Comparison of ENCODE assay signal across 24 cellular contexts in the genomic region with DNA sequence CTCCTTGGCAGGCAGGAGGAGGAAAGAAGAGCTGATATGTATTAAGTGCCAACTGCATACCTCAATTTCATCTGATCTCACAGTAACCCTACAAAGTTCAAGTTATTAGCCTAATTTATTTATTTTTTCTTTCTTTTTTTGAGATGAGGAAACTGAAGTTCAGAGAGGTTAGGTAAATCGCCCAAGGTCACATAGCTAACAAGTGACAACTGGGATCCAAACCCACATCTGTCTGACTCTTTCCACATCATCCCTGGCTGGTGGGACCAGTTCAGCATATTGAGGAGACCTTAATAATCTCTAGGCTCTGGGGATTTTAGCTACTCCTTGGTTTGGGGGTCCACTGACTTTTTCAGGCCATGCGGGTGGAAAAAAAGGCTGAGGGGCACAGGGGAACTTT.
DNase-seq lines count a peak whose midpoint lies in the region; FAIRE-seq and TF ChIP-seq lines count a peak whose summit lies in the region.
"Had no signal": no experiment of that assay in that cellular context is flagged by ENCODE, and none has a peak within 500 bp of the region (broad histone marks: within the 10 kb centered on the region; RNA-seq: fewer than 3 reads in every experiment).

No MANE protein-coding gene starts in this region.

- DNase-seq in EH (ENCODE audit: low read depth) (peak; percentile 58), EL (peak; percentile 26), astrocyte (ENCODE audit: low read depth) (no peak), trophoblast cell (peak; percentile 47 to 88), ACHN (no peak), NCI-H774 (lab: John Stamatoyannopoulos, UW) (no peak), amniotic stem cell (lab: John Stamatoyannopoulos, UW) (no peak), neural progenitor cell (ENCODE audit: low spot score) (no peak)
- DNase-seq: 8988T; AML-193; Calu3; CD4-positive, alpha-beta T cell; CD8-positive, alpha-beta T cell; DMS79 treated with DMSO at 0.1 percent for 48 hours; GF-D8 had no signal

- H3K4me3 Mint-ChIP-seq in astrocyte (ENCODE audit: unreplicated experiment), result no peak overlapping the region
- H3K4me3 Mint-ChIP-seq in neural progenitor cell, result no peak overlapping the region
- H3K4me3 Mint-ChIP-seq: B cell; CD4-positive, alpha-beta T cell; CD8-positive, alpha-beta T cell had no signal

- H3K79me1 ChIP-seq in trophoblast cell (ENCODE audit: low read length), result no peaks in the 10 kb centered on the region

- H3K9me3 Mint-ChIP-seq in astrocyte (ENCODE audit: unreplicated experiment), result no peaks in the 10 kb centered on the region
- no peaks in the 10 kb centered on the region for H3K9me3 Mint-ChIP-seq in neural progenitor cell
- H3K9me3 Mint-ChIP-seq: CD4-positive, alpha-beta T cell; CD8-positive, alpha-beta T cell had no signal

- no peak overlapping the region for H2BK120ac ChIP-seq in trophoblast cell (ENCODE audit: insufficient read depth, low read length, poor library complexity)

- H3K79me2 ChIP-seq in astrocyte (ENCODE audit: insufficient read depth, low read length) (no peaks in the 10 kb centered on the region), trophoblast cell (ENCODE audit: control insufficient read depth, insufficient read depth, low read length, poor library complexity) (no peaks in the 10 kb centered on the region), neural progenitor cell (ENCODE audit: low read depth) (no peaks in the 10 kb centered on the region)

- no peak overlapping the region for H3K18ac ChIP-seq in trophoblast cell (ENCODE audit: low read length)

- TF ChIP-seq CTCF in astrocyte (IDR thresholded peaks at IDR 0.05; ENCODE audit: insufficient read depth, low read depth, low read length) (no peak), neural progenitor cell (IDR thresholded peaks at IDR 0.05) (no peak)

- H3K36me3 ChIP-seq in astrocyte (ENCODE audit: insufficient read depth, low read length), result no peaks in the 10 kb centered on the region
- H3K36me3 ChIP-seq in trophoblast cell (ENCODE audit: control insufficient read depth in 1 of 2, insufficient read depth in 2 of 2, low read length in 2 of 2), result no peaks in the 10 kb centered on the region
- no peaks in the 10 kb centered on the region for H3K36me3 ChIP-seq in neural progenitor cell
- H3K36me3 ChIP-seq: BLaER1 treated with 17β-estradiol and CSF1 and Interleukin-3, amounts not matched to agents 10 nM and 100 nM had no signal

- no peak overlapping the region for H2AK5ac ChIP-seq in trophoblast cell (ENCODE audit: low read length)

- H4K8ac ChIP-seq in trophoblast cell (ENCODE audit: low read depth, low read length), result no peak overlapping the region

- H3K4me1 ChIP-seq in astrocyte (ENCODE audit: insufficient read depth, low read length) (peaks cover 12% of the 10 kb centered on the region), trophoblast cell (ENCODE audit: control insufficient read depth in 1 of 2, insufficient read depth in 2 of 2, low read length in 2 of 2) (no peaks in the 10 kb centered on the region), neural progenitor cell (peaks cover 6% of the 10 kb centered on the region)
- H3K4me1 ChIP-seq: Caco-2 had no signal

- no peak overlapping the region for H3K27ac ChIP-seq in astrocyte (ENCODE audit: low read depth, low read length)
- no peak overlapping the region for H3K27ac ChIP-seq in trophoblast cell (ENCODE audit: low read depth, low read length)
- H3K27ac ChIP-seq in neural progenitor cell, result no peak overlapping the region
- H3K27ac ChIP-seq: BLaER1 treated with 17β-estradiol and CSF1 and Interleukin-3, amounts not matched to agents 10 nM and 100 nM; C4-2B had no signal

- H3K27me3 Mint-ChIP-seq in astrocyte (ENCODE audit: low read depth, unreplicated experiment), result peaks cover 1% of the 10 kb centered on the region
- peaks cover 6% of the 10 kb centered on the region for H3K27me3 Mint-ChIP-seq in neural progenitor cell (ENCODE audit: insufficient read depth, low read depth)
- H3K27me3 Mint-ChIP-seq: B cell; CD4-positive, alpha-beta T cell had no signal

- no peak overlapping the region for H3K23ac ChIP-seq in trophoblast cell (ENCODE audit: low read length)

- no peaks in the 10 kb centered on the region for H3K36me3 Mint-ChIP-seq in astrocyte (ENCODE audit: low read depth, unreplicated experiment)
- H3K36me3 Mint-ChIP-seq in neural progenitor cell, result peaks cover 2% of the 10 kb centered on the region
- H3K36me3 Mint-ChIP-seq: CD8-positive, alpha-beta T cell had no signal

- H3K9ac ChIP-seq in astrocyte (ENCODE audit: low read length) (no peak overlapping the region), trophoblast cell (ENCODE audit: low read length) (no peak overlapping the region), neural progenitor cell (no peak overlapping the region)
- H3K9ac ChIP-seq: BLaER1 treated with 17β-estradiol and CSF1 and Interleukin-3, amounts not matched to agents 10 nM and 100 nM had no signal

- no peak overlapping the region for H3K14ac ChIP-seq in trophoblast cell (ENCODE audit: low read length)

- H4K20me1 ChIP-seq in astrocyte (ENCODE audit: insufficient read depth, low read length) (no peaks in the 10 kb centered on the region), neural progenitor cell (ENCODE audit: low read depth) (no peaks in the 10 kb centered on the region)

- H2AFZ ChIP-seq in astrocyte (ENCODE audit: low read depth, low read length) (no peak overlapping the region), trophoblast cell (ENCODE audit: insufficient read depth, low read length, poor library complexity) (no peak overlapping the region), neural progenitor cell (replicated peaks) (no peak overlapping the region)

- H3K9me3 ChIP-seq in astrocyte (ENCODE audit: insufficient read depth, low read depth, low read length) (no peaks in the 10 kb centered on the region), trophoblast cell (ENCODE audit: insufficient read depth, low read depth, low read length) (no peaks in the 10 kb centered on the region), neural progenitor cell (ENCODE audit: low read depth) (no peaks in the 10 kb centered on the region)
- H3K9me3 ChIP-seq: BLaER1 treated with 17β-estradiol and CSF1 and Interleukin-3, amounts not matched to agents 10 nM and 100 nM; Caco-2 had no signal

- FAIRE-seq in astrocyte (lab: Jason Lieb, UNC), result no peak
- FAIRE-seq: A204.1, D721Med, G401.6, GM12891, GM19239 had no signal

- no peak overlapping the region for H3K4ac ChIP-seq in trophoblast cell (ENCODE audit: low read depth, low read length)

- no peak overlapping the region for H3K4me2 ChIP-seq in astrocyte (ENCODE audit: low read length)
- H3K4me2 ChIP-seq in trophoblast cell (ENCODE audit: low read length), result no peak overlapping the region
- H3K4me2 ChIP-seq in neural progenitor cell, result no peak overlapping the region
- H3K4me2 ChIP-seq: BLaER1 treated with 17β-estradiol and CSF1 and Interleukin-3, amounts not matched to agents 10 nM and 100 nM had no signal

- in situ Hi-C loops in ACHN (cut with HindIII; ENCODE audit: low pct_ligation_motif_present, low pct_unique_long_range_greater_than_20kb, low sequenced_read_pairs), result no loop called here

- H3K27me3 ChIP-seq in astrocyte (ENCODE audit: insufficient read depth, low read length) (no peaks in the 10 kb centered on the region), trophoblast cell (ENCODE audit: insufficient read depth, low read length) (no peaks in the 10 kb centered on the region), neural progenitor cell (no peaks in the 10 kb centered on the region)

- no peak overlapping the region for H2BK5ac ChIP-seq in trophoblast cell (ENCODE audit: low read depth, low read length, poor library complexity)

- no peak overlapping the region for H4K12ac ChIP-seq in trophoblast cell (ENCODE audit: low read depth, low read length)

- H3K4me1 Mint-ChIP-seq in astrocyte (ENCODE audit: low read depth, unreplicated experiment), result no peaks in the 10 kb centered on the region
- peaks cover 16% of the 10 kb centered on the region for H3K4me1 Mint-ChIP-seq in neural progenitor cell

- no peak overlapping the region for H3K4me3 ChIP-seq in astrocyte (ENCODE audit: insufficient read depth, low read depth, low read length)
- no peak overlapping the region for H3K4me3 ChIP-seq in trophoblast cell (ENCODE audit: low read depth, low read length)
- H3K4me3 ChIP-seq in neural progenitor cell, result no peak overlapping the region
- H3K4me3 ChIP-seq: BLaER1 treated with 17β-estradiol and CSF1 and Interleukin-3, amounts not matched to agents 10 nM and 100 nM had no signal

- peak overlapping the region; percentile 26 for H3K27ac Mint-ChIP-seq in astrocyte (ENCODE audit: unreplicated experiment)
- H3K27ac Mint-ChIP-seq in neural progenitor cell, result no peak overlapping the region
- H3K27ac Mint-ChIP-seq: B cell; CD4-positive, alpha-beta T cell; CD8-positive, alpha-beta T cell had no signal

- no peak overlapping the region for H2BK12ac ChIP-seq in trophoblast cell (ENCODE audit: low read length)

- WGBS in trophoblast cell (ENCODE audit: extremely low coverage, insufficient coverage, insufficient read length), result no CpG with 5 or more reads among the region's 2 CpGs

- peaks cover 9% of the 10 kb centered on the region for H3F3A ChIP-seq in neural progenitor cell (ENCODE audit: low read depth)

- H4K91ac ChIP-seq in trophoblast cell (ENCODE audit: low read depth, low read length), result no peak overlapping the region

Comparison
In these comparisons a context has a peak if more than half of its experiments do, and no peak if none do; other contexts are left out.
1. DNase-seq: peak in EH (single experiment), EL (single experiment) and trophoblast cell (2 of 2); none in astrocyte (single experiment), ACHN (single experiment), NCI-H774 (single experiment), amniotic stem cell (single experiment) and neural progenitor cell (single experiment).